ENCODE assay signal across 1 cellular context in genomic region chr5:40681351-40682311, GRCh38.
TF ChIP-seq lines count a peak whose summit lies in the region.

No MANE protein-coding gene starts in this region.

TF ChIP-seq in WTC11, 78 proteins besides CTCF, POLR2A, EP300 and RAD21 (continued from another document and continues in another):
- TF ChIP-seq MXD4 (CRISPR knock-in tag; IDR thresholded peaks at IDR 0.05; ENCODE audit: borderline replicate concordance) (no peak), HMGA2 (CRISPR knock-in tag; IDR thresholded peaks at IDR 0.05) (no peak), ZNF121 (CRISPR knock-in tag; IDR thresholded peaks at IDR 0.05) (no peak), USF1 (CRISPR knock-in tag; IDR thresholded peaks at IDR 0.05) (no peak), PRRX2 (CRISPR knock-in tag; IDR thresholded peaks at IDR 0.05) (no peak), SMAD4 (CRISPR knock-in tag; IDR thresholded peaks at IDR 0.05) (0 out of 2 replicates have a peak, but pooled peaks have one; percentile 14), ZNF423 (CRISPR knock-in tag; IDR thresholded peaks at IDR 0.05) (no peak), SMAD3 (CRISPR knock-in tag; IDR thresholded peaks at IDR 0.05; ENCODE audit: borderline replicate concordance) (peak; percentile 90), STAT6 (CRISPR knock-in tag; conservative IDR thresholded peaks at IDR 0.05; ENCODE audit: low read depth) (no peak), KAT7 (CRISPR knock-in tag; IDR thresholded peaks at IDR 0.05; ENCODE audit: borderline replicate concordance) (no peak), PRDM15 (CRISPR knock-in tag; IDR thresholded peaks at IDR 0.05) (no peak; the same call in 1 of the 2 replicates), CREM (CRISPR knock-in tag; IDR thresholded peaks at IDR 0.05) (peak; percentile 73; the same call in 1 of the 2 replicates), TP53 (CRISPR knock-in tag; IDR thresholded peaks at IDR 0.05) (no peak), ZNF219 (CRISPR knock-in tag; IDR thresholded peaks at IDR 0.05; ENCODE audit: borderline replicate concordance) (peak; percentile 66; the same call in 1 of the 2 replicates), ZNF532 (CRISPR knock-in tag; IDR thresholded peaks at IDR 0.05; ENCODE audit: borderline replicate concordance) (no peak), ESRRA (CRISPR knock-in tag; IDR thresholded peaks at IDR 0.05; ENCODE audit: borderline replicate concordance) (no peak), FOXP4 (CRISPR knock-in tag; IDR thresholded peaks at IDR 0.05) (peak; percentile 93), ZBTB21 (CRISPR knock-in tag; IDR thresholded peaks at IDR 0.05; ENCODE audit: borderline replicate concordance) (0 out of 2 replicates have a peak, but pooled peaks have one; percentile 32), ZNF671 (CRISPR knock-in tag; IDR thresholded peaks at IDR 0.05) (no peak), SP1 (CRISPR knock-in tag; conservative IDR thresholded peaks at IDR 0.05) (no peak; the same call in 1 of the 2 replicates), ZNF138 (CRISPR knock-in tag; conservative IDR thresholded peaks at IDR 0.05) (peak; percentile 71; the same call in 1 of the 2 replicates), USF2 (CRISPR knock-in tag; IDR thresholded peaks at IDR 0.05) (no peak), ZNF396 (CRISPR knock-in tag; IDR thresholded peaks at IDR 0.05; ENCODE audit: borderline replicate concordance) (no peak), ARID4B (CRISPR knock-in tag; IDR thresholded peaks at IDR 0.05; ENCODE audit: borderline replicate concordance) (peak; percentile 89), TEAD4 (CRISPR knock-in tag; IDR thresholded peaks at IDR 0.05) (0 out of 2 replicates have a peak, but pooled peaks have one; percentile 42), RORB (CRISPR knock-in tag; IDR thresholded peaks at IDR 0.05) (no peak), GABPB1 (CRISPR knock-in tag; IDR thresholded peaks at IDR 0.05) (no peak), E2F4 (CRISPR knock-in tag; IDR thresholded peaks at IDR 0.05; ENCODE audit: borderline replicate concordance, low read depth) (no peak), IRF1 (CRISPR knock-in tag; IDR thresholded peaks at IDR 0.05) (peak; percentile 88), RELA (CRISPR knock-in tag; IDR thresholded peaks at IDR 0.05; ENCODE audit: borderline replicate concordance) (0 out of 2 replicates have a peak, but pooled peaks have one; percentile 65), ZNF263 (CRISPR knock-in tag; IDR thresholded peaks at IDR 0.05; ENCODE audit: low read depth) (peak; percentile 67), E2F5 (CRISPR knock-in tag; IDR thresholded peaks at IDR 0.05) (peak; percentile 82), TEAD1 (CRISPR knock-in tag; IDR thresholded peaks at IDR 0.05) (peak; percentile 71; the same call in 1 of the 2 replicates), ZNF317 (CRISPR knock-in tag; IDR thresholded peaks at IDR 0.05; ENCODE audit: borderline replicate concordance, low read depth) (no peak)
